Comparison of ENCODE assay signal across 7 cellular contexts in genomic region chr14:97135847-97136246, GRCh38.
A peak's percentile ranks its signal among the peaks of the same experiment; 100 is the strongest.
DNase-seq lines count a peak whose midpoint lies in the region; ATAC-seq, FAIRE-seq and TF ChIP-seq lines count a peak whose summit lies in the region.
"Not testable (repeated sequence)": the region's sequence is repeated elsewhere in the genome, so short reads cannot be mapped to it uniquely, and the experiment has no call there.

No MANE protein-coding gene starts in this region.

- POLR2A ChIA-PET in activated CD8-positive, alpha-beta T cell treated with anti-CD3 and anti-CD28 coated beads, Interleukin-2, amount 10 ng/mL, durations not matched to agents 7 days and 5 days (lab: Charles Lee); H1 (lab: Charles Lee; ENCODE audit: partially characterized antibody); HepG2 (lab: Yijun Ruan, JAX): not testable (repeated sequence)

- H4K12ac ChIP-seq in trophoblast cell (ENCODE audit: low read depth, low read length): not testable (repeated sequence)

- H4K20me1 ChIP-seq in H1 (replicated peaks in 1 of 2; ENCODE audit: control insufficient read depth in 1 of 2, insufficient read depth in 2 of 2, low read length in 2 of 2); HepG2 (ENCODE audit: insufficient read depth, low read length): not testable (repeated sequence)

- H3K27ac Mint-ChIP-seq in activated CD8-positive, alpha-beta T cell treated with anti-CD3 and anti-CD28 coated beads, Interleukin-2, amount 10 ng/mL, durations not matched to agents 7 days and 5 days: peak overlapping the region; percentile 24
- H3K27ac Mint-ChIP-seq in activated naive CD4-positive, alpha-beta T cell treated with anti-CD3 and anti-CD28 coated beads, Interleukin-2, amount 50 U/mL, for 24 hours: peak overlapping the region; percentile 12

- not testable (repeated sequence) for H3K9me3 Mint-ChIP-seq in activated CD8-positive, alpha-beta T cell treated with anti-CD3 and anti-CD28 coated beads, Interleukin-2, amount 10 ng/mL, durations not matched to agents 7 days and 5 days (ENCODE audit: insufficient read depth)
- H3K9me3 Mint-ChIP-seq in activated naive CD4-positive, alpha-beta T cell treated with anti-CD3 and anti-CD28 coated beads, Interleukin-2, amount 50 U/mL, for 24 hours: peaks cover 12% of the 10 kb centered on the region

- not testable (repeated sequence) for H3K27me3 Mint-ChIP-seq in activated CD8-positive, alpha-beta T cell treated with anti-CD3 and anti-CD28 coated beads, Interleukin-2, amount 10 ng/mL, durations not matched to agents 7 days and 5 days (ENCODE audit: low read depth); activated naive CD4-positive, alpha-beta T cell treated with anti-CD3 and anti-CD28 coated beads, Interleukin-2, amount 50 U/mL, for 24 hours

- peak overlapping the region; percentile 70 for H3K56ac ChIP-seq in H1 (replicated peaks; ENCODE audit: insufficient read length, low read depth, low read length)

- WGBS in H1 (ENCODE audit: extremely low coverage in 1 of 2, insufficient coverage in 1 of 2, insufficient read length in 1 of 2, insufficient replicate concordance in 2 of 2, low coverage in 1 of 2, low lambda C conversion rate in 2 of 2, missing lambda C conversion rate in 1 of 2), 2 experiments: 92% methylated on average over 1 of the region's 1 CpG; no CpG with 5 or more reads in 1 of the 2 experiments
- WGBS in HepG2 (ENCODE audit: low lambda C conversion rate): 3% methylated on average over 1 of the region's 1 CpG
- WGBS in trophoblast cell (ENCODE audit: extremely low coverage, insufficient coverage, insufficient read length): no CpG with 5 or more reads among the region's 1 CpG

- intact Hi-C loops in HepG2 (cut with micrococcal nuclease; ENCODE audit: unreplicated experiment): not testable (repeated sequence)

- not testable (repeated sequence) for TF ChIP-seq EP300 in H1 (IDR thresholded peaks at IDR 0.05; ENCODE audit: borderline replicate concordance in 1 of 2, low read depth in 2 of 2, low read length in 2 of 2); HepG2 (IDR thresholded peaks at IDR 0.05; ENCODE audit: low read depth in 2 of 2, low read length in 2 of 2); HepG2 (CRISPR knock-in tag; IDR thresholded peaks at IDR 0.05; ENCODE audit: borderline replicate concordance)

- not testable (repeated sequence) for H4K5ac ChIP-seq in H1 (ENCODE audit: insufficient read length, low read depth, low read length)

- not testable (repeated sequence) for TF ChIP-seq CTCF in H1 (IDR thresholded peaks at IDR 0.05; ENCODE audit: control extremely low read depth in 1 of 3, insufficient read depth in 1 of 3, low read depth in 1 of 3, low read length in 3 of 3); HepG2 (CRISPR knock-in tag; IDR thresholded peaks at IDR 0.05)

- not testable (repeated sequence) for H4K91ac ChIP-seq in H1 (replicated peaks; ENCODE audit: insufficient read length, low read length); trophoblast cell (ENCODE audit: low read depth, low read length)

- H2AFZ ChIP-seq in H1 (ENCODE audit: low read length); HepG2 (ENCODE audit: low read length); trophoblast cell (ENCODE audit: insufficient read depth, low read length, poor library complexity): not testable (repeated sequence)

- H2BK12ac ChIP-seq in H1 (ENCODE audit: low read depth, low read length); trophoblast cell (ENCODE audit: low read length): not testable (repeated sequence)

- H2BK20ac ChIP-seq in H1 (ENCODE audit: low read length): not testable (repeated sequence)

- not testable (repeated sequence) for H3K4me1 Mint-ChIP-seq in activated CD8-positive, alpha-beta T cell treated with anti-CD3 and anti-CD28 coated beads, Interleukin-2, amount 10 ng/mL, durations not matched to agents 7 days and 5 days (ENCODE audit: low read depth); activated naive CD4-positive, alpha-beta T cell treated with anti-CD3 and anti-CD28 coated beads, Interleukin-2, amount 50 U/mL, for 24 hours

- DNase-seq in HTR-8/SVneo (ENCODE audit: insufficient read length, low spot score); activated CD8-positive, alpha-beta T cell treated with anti-CD3 and anti-CD28 coated beads, Interleukin-2, amount 10 ng/mL, durations not matched to agents 7 days and 5 days; H1 (ENCODE audit: low read depth in 1 of 2, low spot score in 2 of 2); HepG2 (ENCODE audit: low spot score); trophoblast cell; urothelium cell line (ENCODE audit: low spot score): not testable (repeated sequence)

- H2BK5ac ChIP-seq in H1 (ENCODE audit: low read depth, low read length); trophoblast cell (ENCODE audit: low read depth, low read length, poor library complexity): not testable (repeated sequence)

- H3K14ac ChIP-seq in H1 (ENCODE audit: insufficient read length); trophoblast cell (ENCODE audit: low read length): not testable (repeated sequence)

- H3K4me3 Mint-ChIP-seq in activated CD8-positive, alpha-beta T cell treated with anti-CD3 and anti-CD28 coated beads, Interleukin-2, amount 10 ng/mL, durations not matched to agents 7 days and 5 days; activated naive CD4-positive, alpha-beta T cell treated with anti-CD3 and anti-CD28 coated beads, Interleukin-2, amount 50 U/mL, for 24 hours: not testable (repeated sequence)

- not testable (repeated sequence) for H3K9ac ChIP-seq in H1 (replicated peaks in 1 of 4; ENCODE audit: extremely low read depth in 1 of 4, low read depth in 3 of 4, low read length in 3 of 4); HepG2 (ENCODE audit: insufficient read depth, low read depth, low read length); trophoblast cell (ENCODE audit: low read length)

- not testable (repeated sequence) for H3K4ac ChIP-seq in H1 (replicated peaks; ENCODE audit: insufficient read length, low read depth, low read length); trophoblast cell (ENCODE audit: low read depth, low read length)

- not testable (repeated sequence) for H3K36me3 ChIP-seq in H1 (ENCODE audit: control insufficient read depth in 2 of 4, insufficient read depth in 4 of 4, low read length in 3 of 4); HepG2 (replicated peaks in 1 of 2; ENCODE audit: control insufficient read depth in 1 of 2, insufficient read depth in 2 of 2, low read length in 2 of 2); trophoblast cell (ENCODE audit: control insufficient read depth in 1 of 2, insufficient read depth in 2 of 2, low read length in 2 of 2)

- H3K27ac ChIP-seq in H1 (ENCODE audit: low read depth, low read length); HepG2 (ENCODE audit: extremely low read length, insufficient read depth, low read length); trophoblast cell (ENCODE audit: low read depth, low read length): not testable (repeated sequence)

- in situ Hi-C loops in HepG2 (cut with HindIII; ENCODE audit: extremely low pct_ligation_motif_present, low pct_unique_long_range_greater_than_20kb): not testable (repeated sequence)

- not testable (repeated sequence) for H3K79me1 ChIP-seq in H1 (ENCODE audit: low read depth, low read length); trophoblast cell (ENCODE audit: low read length)

- H3K4me2 ChIP-seq in H1 (ENCODE audit: insufficient read depth in 1 of 2, low read depth in 2 of 2, low read length in 2 of 2); HepG2 (ENCODE audit: low read depth, low read length); trophoblast cell (ENCODE audit: low read length): not testable (repeated sequence)

- H3K79me2 ChIP-seq in H1 (ENCODE audit: control insufficient read depth in 1 of 2, insufficient read depth in 2 of 2, low read length in 2 of 2); HepG2 (ENCODE audit: insufficient read depth, low read length); trophoblast cell (ENCODE audit: control insufficient read depth, insufficient read depth, low read length, poor library complexity): not testable (repeated sequence)

- H2BK120ac ChIP-seq in H1 (replicated peaks; ENCODE audit: low read depth, low read length); trophoblast cell (ENCODE audit: insufficient read depth, low read length, poor library complexity): not testable (repeated sequence)

- TF ChIP-seq POLR2A in H1 (IDR thresholded peaks at IDR 0.05; ENCODE audit: control extremely low read depth in 1 of 2, low read depth in 2 of 2, low read length in 2 of 2); HepG2 (IDR thresholded peaks at IDR 0.05; ENCODE audit: insufficient read depth in 1 of 2, low read depth in 2 of 2, low read length in 2 of 2): not testable (repeated sequence)

- peaks cover 11% of the 10 kb centered on the region; the same call in 1 of the 2 replicates for H3K23me2 ChIP-seq in H1 (ENCODE audit: low read depth, low read length)

- H3K36me3 Mint-ChIP-seq in activated CD8-positive, alpha-beta T cell treated with anti-CD3 and anti-CD28 coated beads, Interleukin-2, amount 10 ng/mL, durations not matched to agents 7 days and 5 days (ENCODE audit: low read depth); activated naive CD4-positive, alpha-beta T cell treated with anti-CD3 and anti-CD28 coated beads, Interleukin-2, amount 50 U/mL, for 24 hours: not testable (repeated sequence)

- peak; percentile 99 for FAIRE-seq in HTR-8/SVneo (lab: Jason Lieb, UNC)
- not testable (repeated sequence) for FAIRE-seq in H1 (lab: Jason Lieb, UNC); HepG2 (lab: Jason Lieb, UNC)
- FAIRE-seq in urothelium cell line (lab: Jason Lieb, UNC): peak; percentile 99

- not testable (repeated sequence) for H2AK5ac ChIP-seq in H1 (ENCODE audit: low read depth, low read length); trophoblast cell (ENCODE audit: low read length)

- not testable (repeated sequence) for ATAC-seq in activated CD8-positive, alpha-beta T cell treated with anti-CD3 and anti-CD28 coated beads, Interleukin-2, amount 10 ng/mL, durations not matched to agents 7 days and 5 days; HepG2

- not testable (repeated sequence) for TF ChIP-seq RAD21 in H1 (IDR thresholded peaks at IDR 0.05 in 1 of 2, conservative IDR thresholded peaks at IDR 0.05 in 1 of 2; ENCODE audit: low read depth in 2 of 2, low read length in 2 of 2); HepG2 (CRISPR knock-in tag; IDR thresholded peaks at IDR 0.05)

- CTCF ChIA-PET in activated CD8-positive, alpha-beta T cell treated with anti-CD3 and anti-CD28 coated beads, Interleukin-2, amount 10 ng/mL, durations not matched to agents 7 days and 5 days (lab: Charles Lee); H1 (lab: Charles Lee; ENCODE audit: partially characterized antibody); HepG2 (lab: Yijun Ruan, JAX; ENCODE audit: low intra/inter-chr PET ratio, low total read pairs): not testable (repeated sequence)

- not testable (repeated sequence) for H3K18ac ChIP-seq in H1 (ENCODE audit: extremely low read depth, low read length); trophoblast cell (ENCODE audit: low read length)

- not testable (repeated sequence) for H3K9me3 ChIP-seq in H1 (ENCODE audit: insufficient read depth in 2 of 2, low read depth in 1 of 2, low read length in 1 of 2); trophoblast cell (ENCODE audit: insufficient read depth, low read depth, low read length)
- peaks cover 10% of the 10 kb centered on the region; the same call in 1 of the 2 replicates for H3K9me3 ChIP-seq in HepG2 (ENCODE audit: low read length)

- not testable (repeated sequence) for H3K4me1 ChIP-seq in H1 (replicated peaks in 1 of 4; ENCODE audit: control insufficient read depth in 3 of 4, insufficient read depth in 4 of 4, low read length in 3 of 4); HepG2 (ENCODE audit: insufficient read depth, low read length); trophoblast cell (ENCODE audit: control insufficient read depth in 1 of 2, insufficient read depth in 2 of 2, low read length in 2 of 2)

- not testable (repeated sequence) for H2BK15ac ChIP-seq in H1 (ENCODE audit: low read length)

- not testable (repeated sequence) for H3K27me3 ChIP-seq in H1 (replicated peaks in 1 of 4; ENCODE audit: control insufficient read depth in 3 of 4, extremely low read depth in 1 of 4, insufficient read depth in 3 of 4, low read length in 3 of 4); HepG2 (ENCODE audit: control insufficient read depth in 1 of 2, insufficient read depth in 2 of 2, low read length in 2 of 2); trophoblast cell (ENCODE audit: insufficient read depth, low read length)

- H3K4me3 ChIP-seq in H1 (ENCODE audit: extremely low read depth in 1 of 4, insufficient read depth in 2 of 4, low read depth in 3 of 4, low read length in 4 of 4); HepG2 (replicated peaks in 1 of 3; ENCODE audit: insufficient read depth in 1 of 3, low read depth in 2 of 3, low read length in 3 of 3): not testable (repeated sequence)
- peak overlapping the region; percentile 56 for H3K4me3 ChIP-seq in trophoblast cell (ENCODE audit: low read depth, low read length)

- not testable (repeated sequence) for H3K23ac ChIP-seq in H1 (ENCODE audit: insufficient read length); trophoblast cell (ENCODE audit: low read length)

- not testable (repeated sequence) for H4K8ac ChIP-seq in H1 (ENCODE audit: extremely low read depth, insufficient read depth, low read length); trophoblast cell (ENCODE audit: low read depth, low read length)

- BruUV-seq in HepG2 (replicated peaks; lab: Mats Ljungman, UMichigan): not testable (repeated sequence)
